In genomic region chr11:10568486-10568941, GRCh38 we compare ENCODE assay signal across 2 cellular contexts.
TF ChIP-seq lines count a peak whose summit lies in the region.

LYVE1 (minus strand) TSS chr11:10568665; CDS start chr11:10568532, 133 bp downstream.

TF ChIP-seq in GM23338, 12 proteins besides CTCF, POLR2A, EP300 and RAD21 (continued from another document):
- TF ChIP-seq ETS1 (IDR thresholded peaks at IDR 0.05) (no peak), ZNF462 (CRISPR knock-in tag; IDR thresholded peaks at IDR 0.05) (no peak), NANOG (IDR thresholded peaks at IDR 0.05; ENCODE audit: borderline replicate concordance) (no peak), REST (IDR thresholded peaks at IDR 0.05; ENCODE audit: unreplicated experiment) (no peak), ZNF331 (CRISPR knock-in tag; IDR thresholded peaks at IDR 0.05; ENCODE audit: low read depth) (no peak), CREB1 (CRISPR knock-in tag; IDR thresholded peaks at IDR 0.05; ENCODE audit: low read depth) (no peak), EZH2phosphoT487 (IDR thresholded peaks at IDR 0.05; ENCODE audit: unreplicated experiment) (no peak), POLR2AphosphoS5 (IDR thresholded peaks at IDR 0.05; ENCODE audit: low read depth) (no peak), STAT1 (IDR thresholded peaks at IDR 0.05; ENCODE audit: unreplicated experiment) (no peak), EZH2 (IDR thresholded peaks at IDR 0.05; ENCODE audit: low read depth, unreplicated experiment) (no peak)

TF ChIP-seq in HepG2, 621 proteins besides CTCF, POLR2A, EP300 and RAD21 (continued from another document):
- TF ChIP-seq ZBTB26 (CRISPR knock-in tag; IDR thresholded peaks at IDR 0.05; ENCODE audit: borderline replicate concordance) (peak; percentile 43; the same call in 1 of the 2 replicates), ZFP37 (CRISPR knock-in tag; IDR thresholded peaks at IDR 0.05; ENCODE audit: borderline replicate concordance) (no peak), CREB1 (IDR thresholded peaks at IDR 0.05) (0 out of 2 replicates have a peak, but pooled peaks have one; percentile 9), CREB1 (CRISPR knock-in tag; IDR thresholded peaks at IDR 0.05) (no peak), FOSL2 (CRISPR knock-in tag; IDR thresholded peaks at IDR 0.05) (peak; percentile 69), CHD2 (IDR thresholded peaks at IDR 0.05; ENCODE audit: low read depth, low read length) (no peak), SAP130 (CRISPR knock-in tag; IDR thresholded peaks at IDR 0.05; ENCODE audit: low read depth) (peak; percentile 39; the same call in 1 of the 2 replicates), HDAC2 (CRISPR knock-in tag; IDR thresholded peaks at IDR 0.05) (0 out of 2 replicates have a peak, but pooled peaks have one; percentile 16), GATAD2A (CRISPR knock-in tag; IDR thresholded peaks at IDR 0.05) (0 out of 2 replicates have a peak, but pooled peaks have one; percentile 28), CREM (IDR thresholded peaks at IDR 0.05) (peak; percentile 16; the same call in 1 of the 2 replicates), CREM (CRISPR knock-in tag; IDR thresholded peaks at IDR 0.05) (no peak), MAFK (conservative IDR thresholded peaks at IDR 0.05 in 1 of 2, IDR thresholded peaks at IDR 0.05 in 1 of 2; ENCODE audit: low read length in 2 of 2) (peak; percentile 82 to 88), ETV5 (CRISPR knock-in tag; IDR thresholded peaks at IDR 0.05; ENCODE audit: borderline replicate concordance) (peak; percentile 43; the same call in 1 of the 2 replicates), AGO1 (IDR thresholded peaks at IDR 0.05; ENCODE audit: low read depth, low read length, poor library complexity, severe bottlenecking) (no peak), TBX2 (CRISPR knock-in tag; IDR thresholded peaks at IDR 0.05; ENCODE audit: borderline replicate concordance) (no peak), SALL1 (CRISPR knock-in tag; IDR thresholded peaks at IDR 0.05) (0 out of 2 replicates have a peak, but pooled peaks have one; percentile 17), MAFF (IDR thresholded peaks at IDR 0.05; ENCODE audit: low read depth, low read length) (peak; percentile 88), ZZZ3 (CRISPR knock-in tag; IDR thresholded peaks at IDR 0.05; ENCODE audit: borderline replicate concordance) (no peak), SETDB1 (CRISPR knock-in tag; IDR thresholded peaks at IDR 0.05; ENCODE audit: borderline replicate concordance) (no peak), ZNF18 (CRISPR knock-in tag; IDR thresholded peaks at IDR 0.05; ENCODE audit: insufficient replicate concordance) (peak; percentile 99)
- TF ChIP-seq, protein P1, sequence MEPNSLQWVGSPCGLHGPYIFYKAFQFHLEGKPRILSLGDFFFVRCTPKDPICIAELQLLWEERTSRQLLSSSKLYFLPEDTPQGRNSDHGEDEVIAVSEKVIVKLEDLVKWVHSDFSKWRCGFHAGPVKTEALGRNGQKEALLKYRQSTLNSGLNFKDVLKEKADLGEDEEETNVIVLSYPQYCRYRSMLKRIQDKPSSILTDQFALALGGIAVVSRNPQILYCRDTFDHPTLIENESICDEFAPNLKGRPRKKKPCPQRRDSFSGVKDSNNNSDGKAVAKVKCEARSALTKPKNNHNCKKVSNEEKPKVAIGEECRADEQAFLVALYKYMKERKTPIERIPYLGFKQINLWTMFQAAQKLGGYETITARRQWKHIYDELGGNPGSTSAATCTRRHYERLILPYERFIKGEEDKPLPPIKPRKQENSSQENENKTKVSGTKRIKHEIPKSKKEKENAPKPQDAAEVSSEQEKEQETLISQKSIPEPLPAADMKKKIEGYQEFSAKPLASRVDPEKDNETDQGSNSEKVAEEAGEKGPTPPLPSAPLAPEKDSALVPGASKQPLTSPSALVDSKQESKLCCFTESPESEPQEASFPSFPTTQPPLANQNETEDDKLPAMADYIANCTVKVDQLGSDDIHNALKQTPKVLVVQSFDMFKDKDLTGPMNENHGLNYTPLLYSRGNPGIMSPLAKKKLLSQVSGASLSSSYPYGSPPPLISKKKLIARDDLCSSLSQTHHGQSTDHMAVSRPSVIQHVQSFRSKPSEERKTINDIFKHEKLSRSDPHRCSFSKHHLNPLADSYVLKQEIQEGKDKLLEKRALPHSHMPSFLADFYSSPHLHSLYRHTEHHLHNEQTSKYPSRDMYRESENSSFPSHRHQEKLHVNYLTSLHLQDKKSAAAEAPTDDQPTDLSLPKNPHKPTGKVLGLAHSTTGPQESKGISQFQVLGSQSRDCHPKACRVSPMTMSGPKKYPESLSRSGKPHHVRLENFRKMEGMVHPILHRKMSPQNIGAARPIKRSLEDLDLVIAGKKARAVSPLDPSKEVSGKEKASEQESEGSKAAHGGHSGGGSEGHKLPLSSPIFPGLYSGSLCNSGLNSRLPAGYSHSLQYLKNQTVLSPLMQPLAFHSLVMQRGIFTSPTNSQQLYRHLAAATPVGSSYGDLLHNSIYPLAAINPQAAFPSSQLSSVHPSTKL (CRISPR knock-in tag; IDR thresholded peaks at IDR 0.05) = peak; percentile 30; the same call in 1 of the 2 replicates
- TF ChIP-seq, protein P2, sequence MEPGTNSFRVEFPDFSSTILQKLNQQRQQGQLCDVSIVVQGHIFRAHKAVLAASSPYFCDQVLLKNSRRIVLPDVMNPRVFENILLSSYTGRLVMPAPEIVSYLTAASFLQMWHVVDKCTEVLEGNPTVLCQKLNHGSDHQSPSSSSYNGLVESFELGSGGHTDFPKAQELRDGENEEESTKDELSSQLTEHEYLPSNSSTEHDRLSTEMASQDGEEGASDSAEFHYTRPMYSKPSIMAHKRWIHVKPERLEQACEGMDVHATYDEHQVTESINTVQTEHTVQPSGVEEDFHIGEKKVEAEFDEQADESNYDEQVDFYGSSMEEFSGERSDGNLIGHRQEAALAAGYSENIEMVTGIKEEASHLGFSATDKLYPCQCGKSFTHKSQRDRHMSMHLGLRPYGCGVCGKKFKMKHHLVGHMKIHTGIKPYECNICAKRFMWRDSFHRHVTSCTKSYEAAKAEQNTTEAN (CRISPR knock-in tag; conservative IDR thresholded peaks at IDR 0.05) = 0 out of 2 replicates have a peak, but pooled peaks have one; percentile 14
